ENCODE assay signal across 12 cellular contexts in the genomic region with DNA sequence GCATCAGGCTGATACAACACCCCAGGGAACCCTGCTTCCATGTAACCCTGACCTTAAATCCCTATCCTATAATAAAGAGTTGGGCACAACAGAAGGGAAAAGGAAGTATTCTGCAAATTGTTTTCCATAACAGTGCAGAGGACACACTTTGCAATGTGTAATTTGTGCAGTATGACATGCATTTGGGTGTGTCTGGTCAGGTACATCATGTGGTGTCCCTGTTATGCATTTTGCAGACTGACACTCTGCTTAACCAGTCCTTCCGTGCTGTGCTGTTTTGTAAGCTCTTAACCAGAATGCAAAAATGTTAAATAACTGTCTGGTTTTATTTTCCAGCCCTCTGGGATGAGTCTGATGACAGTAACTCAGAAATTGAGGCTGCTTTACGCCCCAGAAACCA. TPM values are rescaled to one million over a fixed set of nuclear protein-coding genes. Genes with fewer than 3 reads are reported as not detected.
DNase-seq lines count a peak whose midpoint lies in the region; ATAC-seq lines count a peak whose summit lies in the region.
"Had no signal": no experiment of that assay in that cellular context is flagged by ENCODE, and none has a peak within 500 bp of the region (broad histone marks: within the 10 kb centered on the region; RNA-seq: fewer than 3 reads in every experiment).

No MANE protein-coding gene starts in this region.

- intact Hi-C loops in left colon (cut with DNase I, micrococcal nuclease), result loop anchor here in 1 of 2 donors (10.0 kb wide), 1 partner anchor 259 kb away; no protein-coding TSS in a partner anchor

- peak; percentile 69 for ATAC-seq in left colon
- ATAC-seq in GM18861 (IDR thresholded peaks at IDR 0.05; ENCODE audit: unreplicated experiment), result no peak
- no peak for ATAC-seq in HG02970 (IDR thresholded peaks at IDR 0.05; ENCODE audit: low FRiP score, unreplicated experiment)
- ATAC-seq: A549 had no signal

- DNase-seq in NCI-H146 (lab: John Stamatoyannopoulos, UW) (peak; percentile 5), NCI-H146 treated with DMSO at 0.1 percent for 48 hours (lab: John Stamatoyannopoulos, UW; ENCODE audit: unreplicated experiment) (no peak), NCI-H748 treated with DMSO at 0.1 percent for 48 hours (lab: John Stamatoyannopoulos, UW) (peak; percentile 24), left colon (no peak), NCI-H82 treated with DMSO at 0.1 percent for 48 hours (lab: John Stamatoyannopoulos, UW; ENCODE audit: unreplicated experiment) (no peak)
- DNase-seq: AML-193; CD4-positive, alpha-beta T cell; GF-D8; GM23248 had no signal

RNA-seq across cellular contexts. Expression of a gene that starts 57.0 kb away (rescaled TPM):
- total RNA-seq in left colon, result 10 to 100 TPM; 31.9 to 40.2 TPM

Comparison
In these comparisons a context has a peak if more than half of its experiments do, and no peak if none do; other contexts are left out.
1. DNase-seq: peak in NCI-H146 (single experiment) and NCI-H748 treated with DMSO at 0.1 percent for 48 hours (single experiment); none in NCI-H146 treated with DMSO at 0.1 percent for 48 hours (single experiment), left colon (0 of 2) and NCI-H82 treated with DMSO at 0.1 percent for 48 hours (single experiment).